23 cellular contexts compared by ENCODE assay signal in the genomic region with DNA sequence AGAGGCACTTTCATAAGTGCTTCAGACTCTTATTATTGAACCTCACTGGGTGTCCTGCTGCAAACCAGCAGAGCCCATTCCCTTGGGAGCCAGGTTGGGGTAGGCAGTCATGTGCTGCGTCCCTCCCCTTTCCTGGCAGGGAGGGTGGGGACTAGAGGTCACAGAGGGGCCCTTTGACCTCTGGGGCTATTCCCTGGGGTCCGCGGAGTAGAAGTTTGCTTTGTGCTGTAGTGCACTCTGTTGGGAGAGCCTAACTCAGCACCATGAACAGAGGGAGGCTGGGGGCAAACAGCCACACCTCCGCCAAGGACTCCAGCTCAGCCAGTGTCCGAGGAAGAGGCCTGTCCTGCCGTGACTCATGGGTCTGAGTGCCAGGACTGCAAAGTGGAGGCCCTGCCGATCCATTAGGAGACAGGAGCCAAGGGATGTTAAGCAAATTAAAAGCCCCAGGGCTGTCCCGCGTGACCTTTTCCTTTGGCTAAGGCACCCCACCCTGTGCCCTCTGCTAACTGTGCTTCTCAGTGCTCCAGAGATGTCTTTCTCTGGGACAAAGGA. TPM values are rescaled to one million over a fixed set of nuclear protein-coding genes. Genes with fewer than 3 reads are reported as not detected.
"Had no signal": no experiment of that assay in that cellular context is flagged by ENCODE, and none has a peak within 500 bp of the region (broad histone marks: within the 10 kb centered on the region; RNA-seq: fewer than 3 reads in every experiment).

No MANE protein-coding gene starts in this region.

- H3K36me3 Mint-ChIP-seq: activated naive CD4-positive, alpha-beta T cell treated with anti-CD3 and anti-CD28 coated beads, Interleukin-2, amount 10 ng/mL, durations not matched to agents 7 days and 5 days; brain had no signal

- H3K4me3 ChIP-seq: gastroesophageal sphincter, heart left ventricle, lung, spleen had no signal

- DNase-seq: activated CD4-positive, alpha-beta memory T cell treated with anti-CD3 and anti-CD28 coated beads, Interleukin-2, amount 10 ng/mL, durations not matched to agents 7 days and 5 days; activated CD4-positive, alpha-beta T cell treated with anti-CD3 and anti-CD28 coated beads, Interleukin-2, amount 10 ng/mL, durations not matched to agents 24 days and 14 days; activated effector memory CD4-positive, alpha-beta T cell treated with anti-CD3 and anti-CD28 coated beads, Interleukin-2, amount 50 U/mL, for 16 hours; activated naive CD4-positive, alpha-beta T cell treated with anti-CD3 and anti-CD28 coated beads, Interleukin-2, amount 10 ng/mL, durations not matched to agents 7 days and 5 days; activated naive CD8-positive, alpha-beta T cell treated with anti-CD3 and anti-CD28 coated beads, Interleukin-2, amount 50 U/mL, for 24 hours; anterior cingulate cortex; dermis blood vessel endothelial cell; effector memory CD4-positive, alpha-beta T cell; naive B cell; retina; spleen; stimulated activated CD4-positive, alpha-beta T cell treated with anti-CD3 and anti-CD28 coated beads, Interleukin-4, amount 100 ng/mL, for 24 hours; stimulated activated naive CD4-positive, alpha-beta T cell treated with Interleukin-2 at 50 U/mL for 16 hours had no signal

- H3K36me3 ChIP-seq: gastroesophageal sphincter, heart left ventricle, spleen had no signal

- FAIRE-seq: endothelial cell of umbilical vein, keratinocyte had no signal

- H3K9me3 ChIP-seq: gastroesophageal sphincter, heart left ventricle, spleen had no signal

- H3K4me1 Mint-ChIP-seq: activated CD4-positive, alpha-beta memory T cell treated with anti-CD3 and anti-CD28 coated beads, Interleukin-2, amount 10 ng/mL, durations not matched to agents 7 days and 5 days; activated naive CD4-positive, alpha-beta T cell treated with anti-CD3 and anti-CD28 coated beads, Interleukin-2, amount 10 ng/mL, durations not matched to agents 7 days and 5 days; activated naive CD8-positive, alpha-beta T cell treated with anti-CD3 and anti-CD28 coated beads, Interleukin-2, amount 50 U/mL, for 24 hours had no signal

- H3K9me3 Mint-ChIP-seq: activated CD4-positive, alpha-beta T cell treated with anti-CD3 and anti-CD28 coated beads, Interleukin-2, amount 10 ng/mL, durations not matched to agents 24 days and 14 days; activated naive CD8-positive, alpha-beta T cell treated with anti-CD3 and anti-CD28 coated beads, Interleukin-2, amount 50 U/mL, for 24 hours; neural crest cell had no signal

- H3K27ac Mint-ChIP-seq: activated CD4-positive, alpha-beta memory T cell treated with anti-CD3 and anti-CD28 coated beads, Interleukin-2, amount 10 ng/mL, durations not matched to agents 7 days and 5 days; activated CD4-positive, alpha-beta T cell treated with anti-CD3 and anti-CD28 coated beads, Interleukin-2, amount 10 ng/mL, durations not matched to agents 24 days and 14 days; activated naive CD4-positive, alpha-beta T cell treated with anti-CD3 and anti-CD28 coated beads, Interleukin-2, amount 10 ng/mL, durations not matched to agents 7 days and 5 days; activated naive CD8-positive, alpha-beta T cell treated with anti-CD3 and anti-CD28 coated beads, Interleukin-2, amount 50 U/mL, for 24 hours; naive B cell; progenitor cell of endocrine pancreas had no signal

- ATAC-seq: activated naive CD8-positive, alpha-beta T cell treated with anti-CD3 and anti-CD28 coated beads, Interleukin-2, amount 50 U/mL, for 24 hours; esophagus mucosa; gastroesophageal sphincter had no signal

- H3K27ac ChIP-seq: gastroesophageal sphincter, heart left ventricle, spleen had no signal

- H3K4me3 Mint-ChIP-seq: activated CD4-positive, alpha-beta memory T cell treated with anti-CD3 and anti-CD28 coated beads, Interleukin-2, amount 10 ng/mL, durations not matched to agents 7 days and 5 days; activated CD4-positive, alpha-beta T cell treated with anti-CD3 and anti-CD28 coated beads, Interleukin-2, amount 10 ng/mL, durations not matched to agents 24 days and 14 days; activated naive CD4-positive, alpha-beta T cell treated with anti-CD3 and anti-CD28 coated beads, Interleukin-2, amount 10 ng/mL, durations not matched to agents 7 days and 5 days; activated naive CD8-positive, alpha-beta T cell treated with anti-CD3 and anti-CD28 coated beads, Interleukin-2, amount 50 U/mL, for 24 hours; neural crest cell had no signal

RNA-seq across cellular contexts. Expression of a gene that starts 3.0 kb away (rescaled TPM):
- total RNA-seq: activated CD4-positive, alpha-beta memory T cell treated with anti-CD3 and anti-CD28 coated beads, Interleukin-2, amount 10 ng/mL, durations not matched to agents 7 days and 5 days; activated CD4-positive, alpha-beta T cell treated with anti-CD3 and anti-CD28 coated beads, Interleukin-2, amount 10 ng/mL, durations not matched to agents 24 days and 14 days; dermis blood vessel endothelial cell; endothelial cell of umbilical vein; esophagus mucosa; progenitor cell of endocrine pancreas; T-helper 2 cell treated with Interferon-gamma antibody and Interleukin-4, amounts not matched to agents 100 ng/mL and 5 ng/mL, for 36 hours had no signal
- polyA plus RNA-seq: endothelial cell of umbilical vein, keratinocyte had no signal
